1 cellular context compared by ENCODE assay signal in the genomic region with DNA sequence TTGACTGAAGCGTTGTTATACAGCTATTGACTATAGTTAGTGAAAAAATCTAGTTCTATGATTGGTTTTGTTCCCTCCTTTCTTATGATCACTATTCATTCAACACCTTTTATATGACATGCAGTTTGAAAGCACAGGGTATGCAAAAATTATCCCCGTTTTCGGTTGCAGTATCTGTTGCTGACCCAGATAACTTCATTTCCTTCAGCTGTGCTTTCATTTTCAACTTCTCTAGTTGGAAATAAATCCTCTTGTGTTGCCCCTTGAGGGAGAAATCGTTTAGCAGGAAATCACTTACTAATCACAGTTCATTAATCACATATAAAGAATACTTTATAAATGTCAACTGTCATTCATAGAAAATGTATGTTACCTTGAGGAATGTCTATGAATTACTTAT.
A peak's percentile ranks its signal among the peaks of the same experiment; 100 is the strongest.
TF ChIP-seq lines count a peak whose summit lies in the region.

No MANE protein-coding gene starts in this region.

TF ChIP-seq in GM12878, 131 proteins besides CTCF, POLR2A, EP300 and RAD21 (continued from another document):
- TF ChIP-seq POU2F2 (IDR thresholded peaks at IDR 0.05; ENCODE audit: borderline replicate concordance, low read depth, low read length) (peak; percentile 82; the same call in 2 of the 3 replicates), IKZF2 (IDR thresholded peaks at IDR 0.05) (peak; percentile 50 to 74), RFX5 (IDR thresholded peaks at IDR 0.05; ENCODE audit: low read depth, low read length) (no peak), CREM (IDR thresholded peaks at IDR 0.05; ENCODE audit: low read depth) (0 out of 2 replicates have a peak, but pooled peaks have one; percentile 10), RUNX3 (IDR thresholded peaks at IDR 0.05; ENCODE audit: low read length) (peak; percentile 28; the same call in 1 of the 2 replicates), IKZF1 (conservative IDR thresholded peaks at IDR 0.05) (peak; percentile 56; the same call in 1 of the 2 replicates), BHLHE40 (IDR thresholded peaks at IDR 0.05; ENCODE audit: borderline replicate concordance in 1 of 2, low read depth in 2 of 2, low read length in 1 of 2) (no peak), NFIC (IDR thresholded peaks at IDR 0.05; ENCODE audit: low read depth, low read length) (peak; percentile 44; the same call in 1 of the 2 replicates)
- TF ChIP-seq, protein P1, sequence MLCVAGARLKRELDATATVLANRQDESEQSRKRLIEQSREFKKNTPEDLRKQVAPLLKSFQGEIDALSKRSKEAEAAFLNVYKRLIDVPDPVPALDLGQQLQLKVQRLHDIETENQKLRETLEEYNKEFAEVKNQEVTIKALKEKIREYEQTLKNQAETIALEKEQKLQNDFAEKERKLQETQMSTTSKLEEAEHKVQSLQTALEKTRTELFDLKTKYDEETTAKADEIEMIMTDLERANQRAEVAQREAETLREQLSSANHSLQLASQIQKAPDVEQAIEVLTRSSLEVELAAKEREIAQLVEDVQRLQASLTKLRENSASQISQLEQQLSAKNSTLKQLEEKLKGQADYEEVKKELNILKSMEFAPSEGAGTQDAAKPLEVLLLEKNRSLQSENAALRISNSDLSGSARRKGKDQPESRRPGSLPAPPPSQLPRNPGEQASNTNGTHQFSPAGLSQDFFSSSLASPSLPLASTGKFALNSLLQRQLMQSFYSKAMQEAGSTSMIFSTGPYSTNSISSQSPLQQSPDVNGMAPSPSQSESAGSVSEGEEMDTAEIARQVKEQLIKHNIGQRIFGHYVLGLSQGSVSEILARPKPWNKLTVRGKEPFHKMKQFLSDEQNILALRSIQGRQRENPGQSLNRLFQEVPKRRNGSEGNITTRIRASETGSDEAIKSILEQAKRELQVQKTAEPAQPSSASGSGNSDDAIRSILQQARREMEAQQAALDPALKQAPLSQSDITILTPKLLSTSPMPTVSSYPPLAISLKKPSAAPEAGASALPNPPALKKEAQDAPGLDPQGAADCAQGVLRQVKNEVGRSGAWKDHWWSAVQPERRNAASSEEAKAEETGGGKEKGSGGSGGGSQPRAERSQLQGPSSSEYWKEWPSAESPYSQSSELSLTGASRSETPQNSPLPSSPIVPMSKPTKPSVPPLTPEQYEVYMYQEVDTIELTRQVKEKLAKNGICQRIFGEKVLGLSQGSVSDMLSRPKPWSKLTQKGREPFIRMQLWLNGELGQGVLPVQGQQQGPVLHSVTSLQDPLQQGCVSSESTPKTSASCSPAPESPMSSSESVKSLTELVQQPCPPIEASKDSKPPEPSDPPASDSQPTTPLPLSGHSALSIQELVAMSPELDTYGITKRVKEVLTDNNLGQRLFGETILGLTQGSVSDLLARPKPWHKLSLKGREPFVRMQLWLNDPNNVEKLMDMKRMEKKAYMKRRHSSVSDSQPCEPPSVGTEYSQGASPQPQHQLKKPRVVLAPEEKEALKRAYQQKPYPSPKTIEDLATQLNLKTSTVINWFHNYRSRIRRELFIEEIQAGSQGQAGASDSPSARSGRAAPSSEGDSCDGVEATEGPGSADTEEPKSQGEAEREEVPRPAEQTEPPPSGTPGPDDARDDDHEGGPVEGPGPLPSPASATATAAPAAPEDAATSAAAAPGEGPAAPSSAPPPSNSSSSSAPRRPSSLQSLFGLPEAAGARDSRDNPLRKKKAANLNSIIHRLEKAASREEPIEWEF (IDR thresholded peaks at IDR 0.05; ENCODE audit: insufficient replicate concordance, low read depth, low read length): peak; percentile 78
- TF ChIP-seq, protein P2, sequence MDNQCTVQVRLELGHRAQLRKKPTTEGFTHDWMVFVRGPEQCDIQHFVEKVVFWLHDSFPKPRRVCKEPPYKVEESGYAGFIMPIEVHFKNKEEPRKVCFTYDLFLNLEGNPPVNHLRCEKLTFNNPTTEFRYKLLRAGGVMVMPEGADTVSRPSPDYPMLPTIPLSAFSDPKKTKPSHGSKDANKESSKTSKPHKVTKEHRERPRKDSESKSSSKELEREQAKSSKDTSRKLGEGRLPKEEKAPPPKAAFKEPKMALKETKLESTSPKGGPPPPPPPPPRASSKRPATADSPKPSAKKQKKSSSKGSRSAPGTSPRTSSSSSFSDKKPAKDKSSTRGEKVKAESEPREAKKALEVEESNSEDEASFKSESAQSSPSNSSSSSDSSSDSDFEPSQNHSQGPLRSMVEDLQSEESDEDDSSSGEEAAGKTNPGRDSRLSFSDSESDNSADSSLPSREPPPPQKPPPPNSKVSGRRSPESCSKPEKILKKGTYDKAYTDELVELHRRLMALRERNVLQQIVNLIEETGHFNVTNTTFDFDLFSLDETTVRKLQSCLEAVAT (IDR thresholded peaks at IDR 0.05): peak; percentile 50; the same call in 1 of the 2 replicates
